In the genomic region with DNA sequence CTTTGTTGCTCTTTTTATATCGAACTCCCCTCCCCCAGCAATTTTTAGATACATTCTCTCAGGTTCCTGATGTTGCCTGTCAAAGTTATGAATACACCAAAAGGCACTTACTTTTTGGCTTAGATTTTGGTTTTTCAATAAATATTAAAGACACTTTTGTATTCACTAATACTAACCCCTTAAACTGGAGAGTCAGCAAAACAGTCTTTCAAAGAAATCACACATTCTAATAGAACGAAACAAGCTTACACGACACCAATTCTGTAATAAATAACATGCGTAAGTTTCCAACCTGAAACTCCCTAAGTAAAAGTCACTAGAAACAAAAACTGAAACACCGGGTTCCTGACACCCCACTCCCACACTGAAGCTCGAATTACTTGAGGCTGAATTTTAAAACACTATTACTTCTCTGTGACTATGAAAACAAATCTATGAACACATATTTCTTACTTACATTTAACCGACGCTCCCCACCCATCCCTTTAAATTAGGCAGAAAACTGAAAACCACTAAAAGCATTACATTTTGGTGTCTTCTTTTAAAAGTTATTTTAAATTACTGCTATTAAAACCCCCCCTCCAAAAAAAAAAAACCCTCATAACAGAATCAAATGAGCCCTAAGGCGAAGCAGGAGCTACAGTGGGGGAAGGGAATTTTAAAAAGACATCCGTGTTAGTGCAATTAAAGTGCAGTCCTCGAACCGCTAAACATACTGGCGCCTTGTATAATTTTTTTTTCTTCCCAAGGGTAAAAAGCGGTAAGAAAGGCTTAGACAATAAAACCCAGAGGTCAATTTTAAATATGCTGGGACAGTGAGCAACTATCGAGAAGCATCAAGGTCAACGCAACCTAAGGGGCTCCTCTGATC, we compare ENCODE assay signal across 7 cellular contexts. TPM values are rescaled to one million over a fixed set of nuclear protein-coding genes. Genes with fewer than 3 reads are reported as not detected.
DNase-seq lines count a peak whose midpoint lies in the region; TF ChIP-seq lines count a peak whose summit lies in the region.

No MANE protein-coding gene starts in this region.

- peak overlapping the region; percentile 96 for H3K9ac ChIP-seq in SK-N-MC (ENCODE audit: insufficient read length)

- H3K4me3 ChIP-seq in HAP-1 (peak overlapping the region; percentile 56), SK-N-MC (peak overlapping the region; percentile 99), tibial artery (peak overlapping the region; percentile 76 to 84)

- H3K4me1 ChIP-seq in HAP-1, result peaks cover 8% of the 10 kb centered on the region
- H3K4me1 ChIP-seq in tibial artery, result peaks cover 0 to 47% (median 21%) of the 10 kb centered on the region in 4 donors

- H3K27me3 ChIP-seq in HAP-1 (ENCODE audit: low read depth), result no peaks in the 10 kb centered on the region
- no peaks in the 10 kb centered on the region for H3K27me3 ChIP-seq in tibial artery

- no peak for TF ChIP-seq CTCF in tibial artery (IDR thresholded peaks at IDR 0.05)

- in situ Hi-C loops in HAP-1 (cut with MboI; ENCODE audit: low sequenced_read_pairs), result no loop called here

- intact Hi-C loops in tibial artery (cut with DNase I; ENCODE audit: low total_unique reads), result loop anchor here (5.0 kb wide), 2 partner anchors 77 to 143 kb away; a partner anchor contains a TSS

- H3K36me3 ChIP-seq in HAP-1 (replicated peaks), result no peaks in the 10 kb centered on the region
- H3K36me3 ChIP-seq in SK-N-MC (ENCODE audit: insufficient read depth, low read length), result no peaks in the 10 kb centered on the region
- no peaks in the 10 kb centered on the region for H3K36me3 ChIP-seq in tibial artery

- peak; percentile 23 for DNase-seq in GM03348 (ENCODE audit: low spot score)
- DNase-seq in HAP-1 (ENCODE audit: low spot score in 2 of 2), result peak in 1 of 2 experiments; percentile 4
- peak; percentile 39 for DNase-seq in SK-N-MC (ENCODE audit: low read depth, low spot score)
- peak; percentile 29 to 34 for DNase-seq in dermis microvascular lymphatic vessel endothelial cell (ENCODE audit: low read depth in 2 of 2)
- peak; percentile 34 for DNase-seq in midbrain (lab: John Stamatoyannopoulos, UW)
- DNase-seq in tibial artery, result no peak
- DNase-seq in NCI-H446 treated with DMSO at 0.1 percent for 48 hours (lab: John Stamatoyannopoulos, UW), result no peak

- H3K9me3 ChIP-seq in HAP-1 (no peaks in the 10 kb centered on the region), SK-N-MC (ENCODE audit: low read depth, low read length) (no peaks in the 10 kb centered on the region), tibial artery (no peaks in the 10 kb centered on the region)

- peak overlapping the region; percentile 92 for H3K27ac ChIP-seq in SK-N-MC
- peak overlapping the region; percentile 90 to 96 for H3K27ac ChIP-seq in tibial artery

RNA-seq across cellular contexts. Expression of a gene that starts 0.9 kb away (rescaled TPM):
- 56.9 and 88.5 TPM in 2 replicates for total RNA-seq in dermis microvascular lymphatic vessel endothelial cell

Comparison
In these comparisons a context has a peak if more than half of its experiments do, and no peak if none do; other contexts are left out.
1. DNase-seq: peak in GM03348 (single experiment), SK-N-MC (single experiment), dermis microvascular lymphatic vessel endothelial cell (2 of 2) and midbrain (single experiment); none in tibial artery (0 of 2) and NCI-H446 treated with DMSO at 0.1 percent for 48 hours (single experiment).
2. Peak in every context shown above with its lines, with median percentiles within 50 percentile points of each other: H3K4me3 ChIP-seq.